In the genomic region with DNA sequence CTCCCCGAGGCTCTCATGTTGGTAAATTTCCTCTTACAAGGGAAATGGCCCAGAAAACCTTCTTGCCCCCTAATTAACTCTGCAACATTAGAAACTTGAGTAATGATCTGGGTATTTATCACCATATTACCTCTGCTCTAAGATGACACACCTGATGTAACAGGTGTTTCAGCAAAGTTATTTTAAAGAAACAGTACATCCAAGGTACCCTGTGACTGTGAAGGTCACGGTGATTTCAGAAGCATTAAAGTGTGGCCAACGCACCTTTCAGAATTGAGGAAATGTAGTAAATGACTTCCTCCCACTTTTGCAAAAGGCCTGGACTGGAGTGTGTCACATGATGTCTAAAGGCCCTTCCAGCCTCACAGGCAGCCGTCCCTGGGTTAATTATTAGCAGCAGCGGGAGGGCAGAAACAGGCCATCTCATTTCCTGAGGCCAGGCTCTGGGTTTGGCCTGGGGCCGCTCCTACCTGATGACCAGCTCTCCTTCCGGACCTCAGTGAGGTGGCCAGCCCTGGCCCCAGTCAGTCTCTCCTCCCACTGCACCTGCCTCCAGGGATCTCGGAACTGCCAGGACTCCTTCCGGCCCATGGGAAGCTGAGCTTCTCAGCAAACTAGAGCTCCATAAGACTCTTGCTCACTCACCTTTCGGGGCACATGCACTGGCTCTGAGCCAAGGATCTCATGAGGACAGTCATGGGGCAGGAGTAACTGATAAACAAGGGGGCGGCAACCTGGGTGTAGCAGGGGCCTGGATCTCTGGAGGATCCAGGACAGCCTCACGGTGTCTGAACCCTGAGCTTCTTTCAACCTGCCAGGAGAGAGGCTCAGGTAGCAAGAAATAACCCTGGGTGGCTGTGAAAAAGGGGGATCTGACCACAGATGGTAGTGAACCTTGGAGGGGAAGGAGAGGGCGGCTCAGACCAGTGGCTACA, we compare ENCODE assay signal across 1 cellular context.
TF ChIP-seq lines count a peak whose summit lies in the region.

No MANE protein-coding gene starts in this region.

TF ChIP-seq in HepG2, 621 proteins besides CTCF, POLR2A, EP300 and RAD21 (continued from another document and continues in another):
- TF ChIP-seq, protein P1, sequence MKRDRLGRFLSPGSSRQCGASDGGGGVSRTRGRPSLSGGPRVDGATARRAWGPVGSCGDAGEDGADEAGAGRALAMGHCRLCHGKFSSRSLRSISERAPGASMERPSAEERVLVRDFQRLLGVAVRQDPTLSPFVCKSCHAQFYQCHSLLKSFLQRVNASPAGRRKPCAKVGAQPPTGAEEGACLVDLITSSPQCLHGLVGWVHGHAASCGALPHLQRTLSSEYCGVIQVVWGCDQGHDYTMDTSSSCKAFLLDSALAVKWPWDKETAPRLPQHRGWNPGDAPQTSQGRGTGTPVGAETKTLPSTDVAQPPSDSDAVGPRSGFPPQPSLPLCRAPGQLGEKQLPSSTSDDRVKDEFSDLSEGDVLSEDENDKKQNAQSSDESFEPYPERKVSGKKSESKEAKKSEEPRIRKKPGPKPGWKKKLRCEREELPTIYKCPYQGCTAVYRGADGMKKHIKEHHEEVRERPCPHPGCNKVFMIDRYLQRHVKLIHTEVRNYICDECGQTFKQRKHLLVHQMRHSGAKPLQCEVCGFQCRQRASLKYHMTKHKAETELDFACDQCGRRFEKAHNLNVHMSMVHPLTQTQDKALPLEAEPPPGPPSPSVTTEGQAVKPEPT (CRISPR knock-in tag; IDR thresholded peaks at IDR 0.05; ENCODE audit: low read depth) = no peak
- TF ChIP-seq RXRB (CRISPR knock-in tag; IDR thresholded peaks at IDR 0.05; ENCODE audit: borderline replicate concordance) (peak; percentile 83), PHF5A (CRISPR knock-in tag; IDR thresholded peaks at IDR 0.05; ENCODE audit: low read depth, unreplicated experiment) (peak; percentile 71), ZNF264 (CRISPR knock-in tag; IDR thresholded peaks at IDR 0.05) (no peak), ERF (CRISPR knock-in tag; IDR thresholded peaks at IDR 0.05) (peak; percentile 47; the same call in 1 of the 2 replicates), ZNF251 (CRISPR knock-in tag; IDR thresholded peaks at IDR 0.05) (no peak), MAFG (CRISPR knock-in tag; IDR thresholded peaks at IDR 0.05) (no peak), ZNF564 (CRISPR knock-in tag; IDR thresholded peaks at IDR 0.05) (no peak), FOXC1 (CRISPR knock-in tag; IDR thresholded peaks at IDR 0.05; ENCODE audit: borderline replicate concordance) (peak; percentile 51; the same call in 1 of the 2 replicates), CENPT (CRISPR knock-in tag; IDR thresholded peaks at IDR 0.05; ENCODE audit: low read depth) (no peak), FOXK2 (IDR thresholded peaks at IDR 0.05) (no peak), ZBTB7A (CRISPR knock-in tag; IDR thresholded peaks at IDR 0.05) (no peak), IKZF1 (IDR thresholded peaks at IDR 0.05) (no peak), HOXD1 (CRISPR knock-in tag; IDR thresholded peaks at IDR 0.05) (0 out of 2 replicates have a peak, but pooled peaks have one; percentile 25), TCF7L2 (IDR thresholded peaks at IDR 0.05; ENCODE audit: low read depth, low read length) (no peak), GZF1 (CRISPR knock-in tag; IDR thresholded peaks at IDR 0.05) (peak; percentile 41; the same call in 1 of the 2 replicates), SMAD9 (CRISPR knock-in tag; IDR thresholded peaks at IDR 0.05) (0 out of 2 replicates have a peak, but pooled peaks have one; percentile 23), KDM5B (CRISPR knock-in tag; IDR thresholded peaks at IDR 0.05; ENCODE audit: borderline replicate concordance) (no peak; the same call in 1 of the 2 replicates), HNF4G (IDR thresholded peaks at IDR 0.05; ENCODE audit: borderline replicate concordance, low read depth, low read length) (peak; percentile 23; the same call in 1 of the 2 replicates), HNF4G (CRISPR knock-in tag; IDR thresholded peaks at IDR 0.05; ENCODE audit: borderline replicate concordance, low read depth) (0 out of 2 replicates have a peak, but pooled peaks have one; percentile 7)
- TF ChIP-seq, protein P2, sequence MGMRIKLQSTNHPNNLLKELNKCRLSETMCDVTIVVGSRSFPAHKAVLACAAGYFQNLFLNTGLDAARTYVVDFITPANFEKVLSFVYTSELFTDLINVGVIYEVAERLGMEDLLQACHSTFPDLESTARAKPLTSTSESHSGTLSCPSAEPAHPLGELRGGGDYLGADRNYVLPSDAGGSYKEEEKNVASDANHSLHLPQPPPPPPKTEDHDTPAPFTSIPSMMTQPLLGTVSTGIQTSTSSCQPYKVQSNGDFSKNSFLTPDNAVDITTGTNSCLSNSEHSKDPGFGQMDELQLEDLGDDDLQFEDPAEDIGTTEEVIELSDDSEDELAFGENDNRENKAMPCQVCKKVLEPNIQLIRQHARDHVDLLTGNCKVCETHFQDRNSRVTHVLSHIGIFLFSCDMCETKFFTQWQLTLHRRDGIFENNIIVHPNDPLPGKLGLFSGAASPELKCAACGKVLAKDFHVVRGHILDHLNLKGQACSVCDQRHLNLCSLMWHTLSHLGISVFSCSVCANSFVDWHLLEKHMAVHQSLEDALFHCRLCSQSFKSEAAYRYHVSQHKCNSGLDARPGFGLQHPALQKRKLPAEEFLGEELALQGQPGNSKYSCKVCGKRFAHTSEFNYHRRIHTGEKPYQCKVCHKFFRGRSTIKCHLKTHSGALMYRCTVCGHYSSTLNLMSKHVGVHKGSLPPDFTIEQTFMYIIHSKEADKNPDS (CRISPR knock-in tag; IDR thresholded peaks at IDR 0.05) = peak; percentile 90
- TF ChIP-seq, protein P3, sequence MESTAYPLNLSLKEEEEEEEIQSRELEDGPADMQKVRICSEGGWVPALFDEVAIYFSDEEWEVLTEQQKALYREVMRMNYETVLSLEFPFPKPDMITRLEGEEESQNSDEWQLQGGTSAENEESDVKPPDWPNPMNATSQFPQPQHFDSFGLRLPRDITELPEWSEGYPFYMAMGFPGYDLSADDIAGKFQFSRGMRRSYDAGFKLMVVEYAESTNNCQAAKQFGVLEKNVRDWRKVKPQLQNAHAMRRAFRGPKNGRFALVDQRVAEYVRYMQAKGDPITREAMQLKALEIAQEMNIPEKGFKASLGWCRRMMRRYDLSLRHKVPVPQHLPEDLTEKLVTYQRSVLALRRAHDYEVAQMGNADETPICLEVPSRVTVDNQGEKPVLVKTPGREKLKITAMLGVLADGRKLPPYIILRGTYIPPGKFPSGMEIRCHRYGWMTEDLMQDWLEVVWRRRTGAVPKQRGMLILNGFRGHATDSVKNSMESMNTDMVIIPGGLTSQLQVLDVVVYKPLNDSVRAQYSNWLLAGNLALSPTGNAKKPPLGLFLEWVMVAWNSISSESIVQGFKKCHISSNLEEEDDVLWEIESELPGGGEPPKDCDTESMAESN (CRISPR knock-in tag; conservative IDR thresholded peaks at IDR 0.05) = peak; percentile 19; the same call in 1 of the 2 replicates
- TF ChIP-seq, protein P4, sequence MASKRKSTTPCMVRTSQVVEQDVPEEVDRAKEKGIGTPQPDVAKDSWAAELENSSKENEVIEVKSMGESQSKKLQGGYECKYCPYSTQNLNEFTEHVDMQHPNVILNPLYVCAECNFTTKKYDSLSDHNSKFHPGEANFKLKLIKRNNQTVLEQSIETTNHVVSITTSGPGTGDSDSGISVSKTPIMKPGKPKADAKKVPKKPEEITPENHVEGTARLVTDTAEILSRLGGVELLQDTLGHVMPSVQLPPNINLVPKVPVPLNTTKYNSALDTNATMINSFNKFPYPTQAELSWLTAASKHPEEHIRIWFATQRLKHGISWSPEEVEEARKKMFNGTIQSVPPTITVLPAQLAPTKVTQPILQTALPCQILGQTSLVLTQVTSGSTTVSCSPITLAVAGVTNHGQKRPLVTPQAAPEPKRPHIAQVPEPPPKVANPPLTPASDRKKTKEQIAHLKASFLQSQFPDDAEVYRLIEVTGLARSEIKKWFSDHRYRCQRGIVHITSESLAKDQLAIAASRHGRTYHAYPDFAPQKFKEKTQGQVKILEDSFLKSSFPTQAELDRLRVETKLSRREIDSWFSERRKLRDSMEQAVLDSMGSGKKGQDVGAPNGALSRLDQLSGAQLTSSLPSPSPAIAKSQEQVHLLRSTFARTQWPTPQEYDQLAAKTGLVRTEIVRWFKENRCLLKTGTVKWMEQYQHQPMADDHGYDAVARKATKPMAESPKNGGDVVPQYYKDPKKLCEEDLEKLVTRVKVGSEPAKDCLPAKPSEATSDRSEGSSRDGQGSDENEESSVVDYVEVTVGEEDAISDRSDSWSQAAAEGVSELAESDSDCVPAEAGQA (IDR thresholded peaks at IDR 0.05; ENCODE audit: low read depth) = peak; percentile 34; the same call in 1 of the 2 replicates
- TF ChIP-seq, protein P4 (CRISPR knock-in tag; IDR thresholded peaks at IDR 0.05; ENCODE audit: borderline replicate concordance) = no peak
- TF ChIP-seq, protein P5, sequence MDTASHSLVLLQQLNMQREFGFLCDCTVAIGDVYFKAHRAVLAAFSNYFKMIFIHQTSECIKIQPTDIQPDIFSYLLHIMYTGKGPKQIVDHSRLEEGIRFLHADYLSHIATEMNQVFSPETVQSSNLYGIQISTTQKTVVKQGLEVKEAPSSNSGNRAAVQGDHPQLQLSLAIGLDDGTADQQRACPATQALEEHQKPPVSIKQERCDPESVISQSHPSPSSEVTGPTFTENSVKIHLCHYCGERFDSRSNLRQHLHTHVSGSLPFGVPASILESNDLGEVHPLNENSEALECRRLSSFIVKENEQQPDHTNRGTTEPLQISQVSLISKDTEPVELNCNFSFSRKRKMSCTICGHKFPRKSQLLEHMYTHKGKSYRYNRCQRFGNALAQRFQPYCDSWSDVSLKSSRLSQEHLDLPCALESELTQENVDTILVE (CRISPR knock-in tag; IDR thresholded peaks at IDR 0.05) = no peak; the same call in 1 of the 2 replicates
- TF ChIP-seq, protein P6, sequence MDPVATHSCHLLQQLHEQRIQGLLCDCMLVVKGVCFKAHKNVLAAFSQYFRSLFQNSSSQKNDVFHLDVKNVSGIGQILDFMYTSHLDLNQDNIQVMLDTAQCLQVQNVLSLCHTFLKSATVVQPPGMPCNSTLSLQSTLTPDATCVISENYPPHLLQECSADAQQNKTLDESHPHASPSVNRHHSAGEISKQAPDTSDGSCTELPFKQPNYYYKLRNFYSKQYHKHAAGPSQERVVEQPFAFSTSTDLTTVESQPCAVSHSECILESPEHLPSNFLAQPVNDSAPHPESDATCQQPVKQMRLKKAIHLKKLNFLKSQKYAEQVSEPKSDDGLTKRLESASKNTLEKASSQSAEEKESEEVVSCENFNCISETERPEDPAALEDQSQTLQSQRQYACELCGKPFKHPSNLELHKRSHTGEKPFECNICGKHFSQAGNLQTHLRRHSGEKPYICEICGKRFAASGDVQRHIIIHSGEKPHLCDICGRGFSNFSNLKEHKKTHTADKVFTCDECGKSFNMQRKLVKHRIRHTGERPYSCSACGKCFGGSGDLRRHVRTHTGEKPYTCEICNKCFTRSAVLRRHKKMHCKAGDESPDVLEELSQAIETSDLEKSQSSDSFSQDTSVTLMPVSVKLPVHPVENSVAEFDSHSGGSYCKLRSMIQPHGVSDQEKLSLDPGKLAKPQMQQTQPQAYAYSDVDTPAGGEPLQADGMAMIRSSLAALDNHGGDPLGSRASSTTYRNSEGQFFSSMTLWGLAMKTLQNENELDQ (CRISPR knock-in tag; IDR thresholded peaks at IDR 0.05; ENCODE audit: borderline replicate concordance) = no peak
- TF ChIP-seq, protein P7, sequence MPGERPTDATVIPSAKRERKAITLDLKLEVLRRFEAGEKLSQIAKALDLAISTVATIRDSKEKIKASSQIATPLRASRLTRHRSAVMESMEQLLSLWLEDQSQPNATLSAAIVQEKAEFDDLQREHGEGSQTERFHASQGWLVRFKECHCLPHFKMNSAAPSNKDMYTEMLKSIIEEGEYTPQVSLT (CRISPR knock-in tag; IDR thresholded peaks at IDR 0.05; ENCODE audit: borderline replicate concordance, low read depth) = no peak
- TF ChIP-seq, protein P8, sequence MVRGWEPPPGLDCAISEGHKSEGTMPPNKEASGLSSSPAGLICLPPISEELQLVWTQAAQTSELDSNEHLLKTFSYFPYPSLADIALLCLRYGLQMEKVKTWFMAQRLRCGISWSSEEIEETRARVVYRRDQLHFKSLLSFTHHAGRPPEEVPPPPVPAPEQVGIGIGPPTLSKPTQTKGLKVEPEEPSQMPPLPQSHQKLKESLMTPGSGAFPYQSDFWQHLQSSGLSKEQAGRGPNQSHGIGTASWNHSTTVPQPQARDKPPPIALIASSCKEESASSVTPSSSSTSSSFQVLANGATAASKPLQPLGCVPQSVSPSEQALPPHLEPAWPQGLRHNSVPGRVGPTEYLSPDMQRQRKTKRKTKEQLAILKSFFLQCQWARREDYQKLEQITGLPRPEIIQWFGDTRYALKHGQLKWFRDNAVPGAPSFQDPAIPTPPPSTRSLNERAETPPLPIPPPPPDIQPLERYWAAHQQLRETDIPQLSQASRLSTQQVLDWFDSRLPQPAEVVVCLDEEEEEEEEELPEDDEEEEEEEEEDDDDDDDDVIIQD (CRISPR knock-in tag; IDR thresholded peaks at IDR 0.05; ENCODE audit: low read depth) = peak; percentile 67
- TF ChIP-seq, protein P9, sequence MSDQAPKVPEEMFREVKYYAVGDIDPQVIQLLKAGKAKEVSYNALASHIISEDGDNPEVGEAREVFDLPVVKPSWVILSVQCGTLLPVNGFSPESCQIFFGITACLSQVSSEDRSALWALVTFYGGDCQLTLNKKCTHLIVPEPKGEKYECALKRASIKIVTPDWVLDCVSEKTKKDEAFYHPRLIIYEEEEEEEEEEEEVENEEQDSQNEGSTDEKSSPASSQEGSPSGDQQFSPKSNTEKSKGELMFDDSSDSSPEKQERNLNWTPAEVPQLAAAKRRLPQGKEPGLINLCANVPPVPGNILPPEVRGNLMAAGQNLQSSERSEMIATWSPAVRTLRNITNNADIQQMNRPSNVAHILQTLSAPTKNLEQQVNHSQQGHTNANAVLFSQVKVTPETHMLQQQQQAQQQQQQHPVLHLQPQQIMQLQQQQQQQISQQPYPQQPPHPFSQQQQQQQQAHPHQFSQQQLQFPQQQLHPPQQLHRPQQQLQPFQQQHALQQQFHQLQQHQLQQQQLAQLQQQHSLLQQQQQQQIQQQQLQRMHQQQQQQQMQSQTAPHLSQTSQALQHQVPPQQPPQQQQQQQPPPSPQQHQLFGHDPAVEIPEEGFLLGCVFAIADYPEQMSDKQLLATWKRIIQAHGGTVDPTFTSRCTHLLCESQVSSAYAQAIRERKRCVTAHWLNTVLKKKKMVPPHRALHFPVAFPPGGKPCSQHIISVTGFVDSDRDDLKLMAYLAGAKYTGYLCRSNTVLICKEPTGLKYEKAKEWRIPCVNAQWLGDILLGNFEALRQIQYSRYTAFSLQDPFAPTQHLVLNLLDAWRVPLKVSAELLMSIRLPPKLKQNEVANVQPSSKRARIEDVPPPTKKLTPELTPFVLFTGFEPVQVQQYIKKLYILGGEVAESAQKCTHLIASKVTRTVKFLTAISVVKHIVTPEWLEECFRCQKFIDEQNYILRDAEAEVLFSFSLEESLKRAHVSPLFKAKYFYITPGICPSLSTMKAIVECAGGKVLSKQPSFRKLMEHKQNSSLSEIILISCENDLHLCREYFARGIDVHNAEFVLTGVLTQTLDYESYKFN (CRISPR knock-in tag; conservative IDR thresholded peaks at IDR 0.05) = peak; percentile 89
